Comparison of ENCODE assay signal across 12 cellular contexts in genomic region chr17:3865166-3865565, GRCh38. TPM values are rescaled to one million over a fixed set of nuclear protein-coding genes. Genes with fewer than 3 reads are reported as not detected.
DNase-seq lines count a peak whose midpoint lies in the region; ATAC-seq and TF ChIP-seq lines count a peak whose summit lies in the region.
"Had no signal": no experiment of that assay in that cellular context is flagged by ENCODE, and none has a peak within 500 bp of the region (broad histone marks: within the 10 kb centered on the region; RNA-seq: fewer than 3 reads in every experiment).

No MANE protein-coding gene starts in this region.

- H3K9me3 ChIP-seq in mammary epithelial cell (replicated peaks; ENCODE audit: insufficient read depth, low read length) = no peaks in the 10 kb centered on the region
- H3K9me3 ChIP-seq in ascending aorta = no peaks in the 10 kb centered on the region
- no peaks in the 10 kb centered on the region for H3K9me3 ChIP-seq in tibial artery
- H3K9me3 ChIP-seq: esophagus squamous epithelium had no signal

- H3K4me1 Mint-ChIP-seq in MCF 10A (ENCODE audit: insufficient read depth, unreplicated experiment) = no peaks in the 10 kb centered on the region
- H3K4me1 Mint-ChIP-seq: T-cell had no signal

- H3K9ac ChIP-seq in mammary epithelial cell (ENCODE audit: insufficient read depth, low read length) = no peak overlapping the region

- H3K9me3 Mint-ChIP-seq in MCF 10A (ENCODE audit: unreplicated experiment) = no peaks in the 10 kb centered on the region
- H3K9me3 Mint-ChIP-seq: nephron progenitor cell, T-cell had no signal

- CTCF ChIA-PET in MCF 10A (lab: Yijun Ruan, JAX) = interaction anchor here (0.7 to 2.5 kb wide), 11 partner anchors 12 to 203 kb away, joined by 3 to 9 read pairs (median 4); partner anchors contain the start of gene NCBP3
- CTCF ChIA-PET in mammary epithelial cell (lab: Charles Lee; ENCODE audit: low non-redundant PET) = no interaction called here

- 58% methylated on average over 8 of the region's 8 CpGs for WGBS in mammary epithelial cell (ENCODE audit: low coverage, missing lambda C conversion rate)

- dilution Hi-C loops in mammary epithelial cell (cut with HindIII; ENCODE audit: low sequenced_read_pairs) = no loop called here

- ATAC-seq in HG03097 (IDR thresholded peaks at IDR 0.05; ENCODE audit: low FRiP score, unreplicated experiment) = no peak
- ATAC-seq: T-cell had no signal

- in situ Hi-C loops in mammary epithelial cell (cut with MboI; ENCODE audit: low sequenced_read_pairs in 2 of 2) = no loop called here

- H2AFZ ChIP-seq in mammary epithelial cell (ENCODE audit: low read depth, low read length) = no peak overlapping the region

- H3K27me3 ChIP-seq in mammary epithelial cell (ENCODE audit: insufficient read depth, low read length) = no peaks in the 10 kb centered on the region
- no peaks in the 10 kb centered on the region for H3K27me3 ChIP-seq in ascending aorta
- H3K27me3 ChIP-seq in tibial artery = no peaks in the 10 kb centered on the region
- H3K27me3 ChIP-seq: esophagus squamous epithelium had no signal

- H3K36me3 Mint-ChIP-seq in MCF 10A (ENCODE audit: insufficient read depth, unreplicated experiment) = peaks cover 28% of the 10 kb centered on the region
- H3K36me3 Mint-ChIP-seq: T-cell had no signal

- no peak overlapping the region for H3K4me3 Mint-ChIP-seq in MCF 10A (ENCODE audit: unreplicated experiment)
- H3K4me3 Mint-ChIP-seq: nephron progenitor cell, T-cell had no signal

- BruUV-seq in MCF 10A (replicated peaks; lab: Mats Ljungman, UMichigan) = no TSS peak
- BruUV-seq in mammary epithelial cell (replicated peaks; lab: Mats Ljungman, UMichigan) = no TSS peak

- no peak overlapping the region for H3K27ac Mint-ChIP-seq in MCF 10A (ENCODE audit: low read depth, unreplicated experiment)
- H3K27ac Mint-ChIP-seq: nephron progenitor cell, T-cell had no signal

- no peaks in the 10 kb centered on the region for H4K20me1 ChIP-seq in mammary epithelial cell (ENCODE audit: insufficient read depth, low read length)

- TF ChIP-seq CTCF in MCF 10A (IDR thresholded peaks at IDR 0.05; ENCODE audit: unreplicated experiment) (no peak), mammary epithelial cell (conservative IDR thresholded peaks at IDR 0.05 in 1 of 2, IDR thresholded peaks at IDR 0.05 in 1 of 2; ENCODE audit: extremely low read depth in 1 of 2, insufficient read depth in 1 of 2, low read depth in 1 of 2, low read length in 2 of 2) (no peak), ascending aorta (IDR thresholded peaks at IDR 0.05) (no peak), tibial artery (IDR thresholded peaks at IDR 0.05) (no peak)

- intact Hi-C loops in MCF 10A (cut with micrococcal nuclease) (no loop called here), mammary epithelial cell (cut with micrococcal nuclease) (loop anchor here (10.0 kb wide), 1 partner anchor 130 kb away; no protein-coding TSS in a partner anchor), ascending aorta (cut with DNase I) (loop anchor here (5.0 kb wide), 1 partner anchor 47 kb away; no protein-coding TSS in a partner anchor), tibial artery (cut with DNase I; ENCODE audit: low total_unique reads) (no loop called here)

- H3K4me3 ChIP-seq in mammary epithelial cell (replicated peaks in 1 of 3; ENCODE audit: insufficient read depth in 1 of 3, low read depth in 2 of 3, low read length in 3 of 3) (no peak overlapping the region), ascending aorta (no peak overlapping the region), tibial artery (no peak overlapping the region)
- H3K4me3 ChIP-seq: esophagus squamous epithelium had no signal

- H3K36me3 ChIP-seq in mammary epithelial cell (ENCODE audit: insufficient read depth, low read length) = no peaks in the 10 kb centered on the region
- H3K36me3 ChIP-seq in ascending aorta = peaks cover 9 to 18% of the 10 kb centered on the region in 2 donors
- H3K36me3 ChIP-seq in tibial artery = peaks cover 11 to 63% (median 29%) of the 10 kb centered on the region in 3 donors

- POLR2A ChIA-PET in MCF 10A (lab: Yijun Ruan, JAX) = interaction anchor here (0.7 kb wide), 1 partner anchor 36 kb away, joined by 3 read pairs; no protein-coding TSS in a partner anchor

- H3K27ac ChIP-seq in mammary epithelial cell (ENCODE audit: insufficient read depth, low read depth, low read length) (no peak overlapping the region), ascending aorta (peak overlapping the region; percentile 77 to 81), tibial artery (peak overlapping the region; percentile 13 to 44)

- H3K27me3 Mint-ChIP-seq in MCF 10A (ENCODE audit: insufficient read depth, unreplicated experiment) = no peaks in the 10 kb centered on the region
- H3K27me3 Mint-ChIP-seq: T-cell had no signal

- H3K4me1 ChIP-seq in mammary epithelial cell (ENCODE audit: insufficient read depth, low read length) (no peaks in the 10 kb centered on the region), ascending aorta (peaks cover 9 to 11% of the 10 kb centered on the region in 2 donors), tibial artery (peaks cover 0 to 12% (median 7%) of the 10 kb centered on the region in 4 donors)

- DNase-seq in MCF 10A (ENCODE audit: unreplicated experiment) = peak; percentile 11
- DNase-seq in mammary epithelial cell = no peak
- peak; percentile 47 to 77 for DNase-seq in ascending aorta (ENCODE audit: low spot score in 2 of 2)
- peak; percentile 51 for DNase-seq in kidney tubule cell (ENCODE audit: low spot score)
- no peak for DNase-seq in tibial artery
- DNase-seq in activated naive CD4-positive, alpha-beta T cell treated with Interleukin-2 at 50 U/mL for 16 hours = no peak
- DNase-seq in NAMALWA (ENCODE audit: low spot score) = no peak
- DNase-seq: esophagus squamous epithelium, NCI-H1930, nephron progenitor cell, T-cell had no signal

- H3K4me2 ChIP-seq in mammary epithelial cell (ENCODE audit: insufficient read depth, low read depth, low read length) = no peak overlapping the region

- H3K79me2 ChIP-seq in mammary epithelial cell (ENCODE audit: insufficient read depth, low read length) = no peaks in the 10 kb centered on the region

RNA-seq across cellular contexts. Expression of gene NCBP3, which starts 19.1 kb away (rescaled TPM):
- 47.1 and 52.5 TPM in 2 replicates for total RNA-seq in MCF 10A (2022)
- total RNA-seq in mammary epithelial cell = 10 to 100 TPM; 21.2 to 42.0 TPM
- 8.5 TPM for polyA plus RNA-seq in mammary epithelial cell
- 8.6 TPM for polyA minus RNA-seq in mammary epithelial cell
- 3.9 TPM for total RNA-seq in ascending aorta

RNA-seq across cellular contexts. Expression of gene CAMKK1, which starts 27.7 kb away (rescaled TPM):
- total RNA-seq in MCF 10A (2022) = 3.8 and 4.3 TPM in 2 replicates
- total RNA-seq in mammary epithelial cell = 1 to 10 TPM; 1.8 to 2.0 TPM
- polyA plus RNA-seq in mammary epithelial cell = 2.6 TPM
- 5.6 TPM for polyA minus RNA-seq in mammary epithelial cell
- 3.6 TPM for total RNA-seq in ascending aorta

RNA-seq across cellular contexts. Expression of gene P2RX1, which starts 51.1 kb away (rescaled TPM):
- total RNA-seq in MCF 10A (2022) (not detected in 2 replicates), mammary epithelial cell (not detected), ascending aorta (not detected)
- not detected for polyA plus RNA-seq in mammary epithelial cell
- polyA minus RNA-seq in mammary epithelial cell = not detected

Comparison
In these comparisons a context has a peak if more than half of its experiments do, and no peak if none do; other contexts are left out.
1. DNase-seq: peak in MCF 10A (single experiment), ascending aorta (2 of 2) and kidney tubule cell (single experiment); none in mammary epithelial cell (single experiment), tibial artery (0 of 2), activated naive CD4-positive, alpha-beta T cell treated with Interleukin-2 at 50 U/mL for 16 hours (single experiment) and NAMALWA (single experiment).
2. intact Hi-C loops: an anchor here in mammary epithelial cell (10.0 kb wide) and ascending aorta (5.0 kb wide); none called in MCF 10A and tibial artery.